In genomic region chr10:60426425-60426824, GRCh38 we compare ENCODE assay signal across 1 cellular context.
TF ChIP-seq lines count a peak whose summit lies in the region.

No MANE protein-coding gene starts in this region.

TF ChIP-seq in SK-N-SH, 30 proteins besides CTCF, POLR2A, EP300 and RAD21 (continued from another document):
- TF ChIP-seq PBX3 (IDR thresholded peaks at IDR 0.05) (peak; percentile 94), MAX (IDR thresholded peaks at IDR 0.05; ENCODE audit: low read depth) (peak; percentile 49; the same call in 1 of the 2 replicates), TEAD4 (IDR thresholded peaks at IDR 0.05; ENCODE audit: borderline replicate concordance, insufficient read depth) (peak; percentile 93), USF2 (IDR thresholded peaks at IDR 0.05; ENCODE audit: borderline replicate concordance, low read depth, low read length) (no peak), NRF1 (IDR thresholded peaks at IDR 0.05; ENCODE audit: low read depth, low read length) (no peak), RXRA (IDR thresholded peaks at IDR 0.05; ENCODE audit: borderline replicate concordance, low read depth) (peak; percentile 63; the same call in 1 of the 2 replicates), ELF1 (IDR thresholded peaks at IDR 0.05) (no peak), JUND (IDR thresholded peaks at IDR 0.05) (peak; percentile 98), NFIC (IDR thresholded peaks at IDR 0.05; ENCODE audit: borderline replicate concordance) (peak; percentile 92)
